1 cellular context compared by ENCODE assay signal in genomic region chr19:56120371-56121179, GRCh38.
TF ChIP-seq lines count a peak whose summit lies in the region.

No MANE protein-coding gene starts in this region.

TF ChIP-seq in K562, 482 proteins besides CTCF, POLR2A, EP300 and RAD21 (continued from another document and continues in another):
- TF ChIP-seq ZNF512 (tag; IDR thresholded peaks at IDR 0.05) (no peak), ZNF707 (CRISPR knock-in tag; conservative IDR thresholded peaks at IDR 0.05) (no peak), SAFB2 (IDR thresholded peaks at IDR 0.05; ENCODE audit: borderline replicate concordance, low read depth, low read length, severe bottlenecking) (no peak), BCOR (IDR thresholded peaks at IDR 0.05) (no peak), BRD4 (IDR thresholded peaks at IDR 0.05) (no peak), TBL1XR1 (IDR thresholded peaks at IDR 0.05; ENCODE audit: low read length in 2 of 2) (no peak), CHD4 (IDR thresholded peaks at IDR 0.05; ENCODE audit: insufficient read depth, insufficient replicate concordance, low read depth, low read length, poor library complexity, severe bottlenecking) (no peak), ETS2 (tag; IDR thresholded peaks at IDR 0.05; ENCODE audit: borderline replicate concordance, poor library complexity, severe bottlenecking) (no peak), ZNF140 (CRISPR knock-in tag; IDR thresholded peaks at IDR 0.05) (no peak), PPARD (CRISPR knock-in tag; IDR thresholded peaks at IDR 0.05) (no peak), PRDM10 (IDR thresholded peaks at IDR 0.05; ENCODE audit: partially characterized antibody) (no peak), GABPB1 (CRISPR knock-in tag; IDR thresholded peaks at IDR 0.05) (peak; percentile 64; the same call in 1 of the 2 replicates), FOXP1 (CRISPR knock-in tag; IDR thresholded peaks at IDR 0.05) (0 out of 2 replicates have a peak, but pooled peaks have one; percentile 13), KDM5B (IDR thresholded peaks at IDR 0.05; ENCODE audit: insufficient replicate concordance, low read depth, low read length) (peak; percentile 37), RCOR1 (IDR thresholded peaks at IDR 0.05; ENCODE audit: borderline replicate concordance in 1 of 2, low read depth in 2 of 2, low read length in 2 of 2) (no peak), SP2 (IDR thresholded peaks at IDR 0.05; ENCODE audit: extremely low read depth, low read depth, low read length, poor library complexity, severe bottlenecking) (no peak), THRA (IDR thresholded peaks at IDR 0.05) (no peak), CHD2 (IDR thresholded peaks at IDR 0.05; ENCODE audit: low read depth, low read length) (no peak), ZFP1 (CRISPR knock-in tag; IDR thresholded peaks at IDR 0.05) (no peak), YY1 (IDR thresholded peaks at IDR 0.05; ENCODE audit: borderline replicate concordance in 1 of 3, control insufficient read depth in 1 of 3, extremely low read depth in 1 of 3, insufficient read depth in 3 of 3, insufficient read length in 1 of 3, insufficient replicate concordance in 2 of 3, low read depth in 1 of 3, low read length in 2 of 3) (peak in 2 of 3 experiments; percentile 26 to 41), NR2C2 (CRISPR knock-in tag; IDR thresholded peaks at IDR 0.05) (no peak), NR2C2 (tag; IDR thresholded peaks at IDR 0.05) (no peak), ZNF274 (IDR thresholded peaks at IDR 0.05; ENCODE audit: borderline replicate concordance, low read depth, low read length) (no peak), ADNP (tag; IDR thresholded peaks at IDR 0.05) (no peak), EGR1 (conservative IDR thresholded peaks at IDR 0.05) (0 out of 2 replicates have a peak, but pooled peaks have one; percentile 4), ELF4 (CRISPR knock-in tag; IDR thresholded peaks at IDR 0.05) (no peak), HNRNPUL1 (IDR thresholded peaks at IDR 0.05; ENCODE audit: low read length) (no peak), ZNF175 (CRISPR knock-in tag; IDR thresholded peaks at IDR 0.05; ENCODE audit: low read depth) (peak; percentile 68; the same call in 1 of the 2 replicates), BRD9 (IDR thresholded peaks at IDR 0.05; ENCODE audit: low read depth, partially characterized antibody) (no peak), PHF8 (IDR thresholded peaks at IDR 0.05; ENCODE audit: borderline replicate concordance, low read length) (peak; percentile 62; the same call in 1 of the 2 replicates)
- TF ChIP-seq, protein P1, sequence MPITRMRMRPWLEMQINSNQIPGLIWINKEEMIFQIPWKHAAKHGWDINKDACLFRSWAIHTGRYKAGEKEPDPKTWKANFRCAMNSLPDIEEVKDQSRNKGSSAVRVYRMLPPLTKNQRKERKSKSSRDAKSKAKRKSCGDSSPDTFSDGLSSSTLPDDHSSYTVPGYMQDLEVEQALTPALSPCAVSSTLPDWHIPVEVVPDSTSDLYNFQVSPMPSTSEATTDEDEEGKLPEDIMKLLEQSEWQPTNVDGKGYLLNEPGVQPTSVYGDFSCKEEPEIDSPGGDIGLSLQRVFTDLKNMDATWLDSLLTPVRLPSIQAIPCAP (CRISPR knock-in tag; IDR thresholded peaks at IDR 0.05; ENCODE audit: borderline replicate concordance), result no peak
- TF ChIP-seq, protein P2, sequence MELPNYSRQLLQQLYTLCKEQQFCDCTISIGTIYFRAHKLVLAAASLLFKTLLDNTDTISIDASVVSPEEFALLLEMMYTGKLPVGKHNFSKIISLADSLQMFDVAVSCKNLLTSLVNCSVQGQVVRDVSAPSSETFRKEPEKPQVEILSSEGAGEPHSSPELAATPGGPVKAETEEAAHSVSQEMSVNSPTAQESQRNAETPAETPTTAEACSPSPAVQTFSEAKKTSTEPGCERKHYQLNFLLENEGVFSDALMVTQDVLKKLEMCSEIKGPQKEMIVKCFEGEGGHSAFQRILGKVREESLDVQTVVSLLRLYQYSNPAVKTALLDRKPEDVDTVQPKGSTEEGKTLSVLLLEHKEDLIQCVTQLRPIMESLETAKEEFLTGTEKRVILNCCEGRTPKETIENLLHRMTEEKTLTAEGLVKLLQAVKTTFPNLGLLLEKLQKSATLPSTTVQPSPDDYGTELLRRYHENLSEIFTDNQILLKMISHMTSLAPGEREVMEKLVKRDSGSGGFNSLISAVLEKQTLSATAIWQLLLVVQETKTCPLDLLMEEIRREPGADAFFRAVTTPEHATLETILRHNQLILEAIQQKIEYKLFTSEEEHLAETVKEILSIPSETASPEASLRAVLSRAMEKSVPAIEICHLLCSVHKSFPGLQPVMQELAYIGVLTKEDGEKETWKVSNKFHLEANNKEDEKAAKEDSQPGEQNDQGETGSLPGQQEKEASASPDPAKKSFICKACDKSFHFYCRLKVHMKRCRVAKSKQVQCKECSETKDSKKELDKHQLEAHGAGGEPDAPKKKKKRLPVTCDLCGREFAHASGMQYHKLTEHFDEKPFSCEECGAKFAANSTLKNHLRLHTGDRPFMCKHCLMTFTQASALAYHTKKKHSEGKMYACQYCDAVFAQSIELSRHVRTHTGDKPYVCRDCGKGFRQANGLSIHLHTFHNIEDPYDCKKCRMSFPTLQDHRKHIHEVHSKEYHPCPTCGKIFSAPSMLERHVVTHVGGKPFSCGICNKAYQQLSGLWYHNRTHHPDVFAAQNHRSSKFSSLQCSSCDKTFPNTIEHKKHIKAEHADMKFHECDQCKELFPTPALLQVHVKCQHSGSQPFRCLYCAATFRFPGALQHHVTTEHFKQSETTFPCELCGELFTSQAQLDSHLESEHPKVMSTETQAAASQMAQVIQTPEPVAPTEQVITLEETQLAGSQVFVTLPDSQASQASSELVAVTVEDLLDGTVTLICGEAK (IDR thresholded peaks at IDR 0.05), result peak; percentile 48
- TF ChIP-seq, protein P2 (CRISPR knock-in tag; IDR thresholded peaks at IDR 0.05), result no peak
- TF ChIP-seq, protein P3, sequence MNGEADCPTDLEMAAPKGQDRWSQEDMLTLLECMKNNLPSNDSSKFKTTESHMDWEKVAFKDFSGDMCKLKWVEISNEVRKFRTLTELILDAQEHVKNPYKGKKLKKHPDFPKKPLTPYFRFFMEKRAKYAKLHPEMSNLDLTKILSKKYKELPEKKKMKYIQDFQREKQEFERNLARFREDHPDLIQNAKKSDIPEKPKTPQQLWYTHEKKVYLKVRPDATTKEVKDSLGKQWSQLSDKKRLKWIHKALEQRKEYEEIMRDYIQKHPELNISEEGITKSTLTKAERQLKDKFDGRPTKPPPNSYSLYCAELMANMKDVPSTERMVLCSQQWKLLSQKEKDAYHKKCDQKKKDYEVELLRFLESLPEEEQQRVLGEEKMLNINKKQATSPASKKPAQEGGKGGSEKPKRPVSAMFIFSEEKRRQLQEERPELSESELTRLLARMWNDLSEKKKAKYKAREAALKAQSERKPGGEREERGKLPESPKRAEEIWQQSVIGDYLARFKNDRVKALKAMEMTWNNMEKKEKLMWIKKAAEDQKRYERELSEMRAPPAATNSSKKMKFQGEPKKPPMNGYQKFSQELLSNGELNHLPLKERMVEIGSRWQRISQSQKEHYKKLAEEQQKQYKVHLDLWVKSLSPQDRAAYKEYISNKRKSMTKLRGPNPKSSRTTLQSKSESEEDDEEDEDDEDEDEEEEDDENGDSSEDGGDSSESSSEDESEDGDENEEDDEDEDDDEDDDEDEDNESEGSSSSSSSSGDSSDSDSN (IDR thresholded peaks at IDR 0.05; ENCODE audit: borderline replicate concordance in 1 of 2, low read depth in 2 of 2, low read length in 2 of 2), result no peak
- TF ChIP-seq, protein P4, sequence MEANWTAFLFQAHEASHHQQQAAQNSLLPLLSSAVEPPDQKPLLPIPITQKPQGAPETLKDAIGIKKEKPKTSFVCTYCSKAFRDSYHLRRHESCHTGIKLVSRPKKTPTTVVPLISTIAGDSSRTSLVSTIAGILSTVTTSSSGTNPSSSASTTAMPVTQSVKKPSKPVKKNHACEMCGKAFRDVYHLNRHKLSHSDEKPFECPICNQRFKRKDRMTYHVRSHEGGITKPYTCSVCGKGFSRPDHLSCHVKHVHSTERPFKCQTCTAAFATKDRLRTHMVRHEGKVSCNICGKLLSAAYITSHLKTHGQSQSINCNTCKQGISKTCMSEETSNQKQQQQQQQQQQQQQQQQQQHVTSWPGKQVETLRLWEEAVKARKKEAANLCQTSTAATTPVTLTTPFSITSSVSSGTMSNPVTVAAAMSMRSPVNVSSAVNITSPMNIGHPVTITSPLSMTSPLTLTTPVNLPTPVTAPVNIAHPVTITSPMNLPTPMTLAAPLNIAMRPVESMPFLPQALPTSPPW (CRISPR knock-in tag; IDR thresholded peaks at IDR 0.05), result no peak; the same call in 1 of the 2 replicates
- TF ChIP-seq, protein P5, sequence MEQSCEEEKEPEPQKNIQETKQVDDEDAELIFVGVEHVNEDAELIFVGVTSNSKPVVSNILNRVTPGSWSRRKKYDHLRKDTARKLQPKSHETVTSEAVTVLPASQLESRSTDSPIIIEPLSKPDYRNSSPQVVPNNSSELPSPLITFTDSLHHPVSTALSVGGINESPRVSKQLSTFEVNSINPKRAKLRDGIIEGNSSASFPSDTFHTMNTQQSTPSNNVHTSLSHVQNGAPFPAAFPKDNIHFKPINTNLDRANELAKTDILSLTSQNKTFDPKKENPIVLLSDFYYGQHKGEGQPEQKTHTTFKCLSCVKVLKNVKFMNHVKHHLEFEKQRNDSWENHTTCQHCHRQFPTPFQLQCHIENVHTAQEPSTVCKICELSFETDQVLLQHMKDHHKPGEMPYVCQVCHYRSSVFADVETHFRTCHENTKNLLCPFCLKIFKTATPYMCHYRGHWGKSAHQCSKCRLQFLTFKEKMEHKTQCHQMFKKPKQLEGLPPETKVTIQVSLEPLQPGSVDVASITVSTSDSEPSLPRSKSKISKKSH (CRISPR knock-in tag; IDR thresholded peaks at IDR 0.05), result no peak
